Comparison of ENCODE assay signal across 1 cellular context in the genomic region with DNA sequence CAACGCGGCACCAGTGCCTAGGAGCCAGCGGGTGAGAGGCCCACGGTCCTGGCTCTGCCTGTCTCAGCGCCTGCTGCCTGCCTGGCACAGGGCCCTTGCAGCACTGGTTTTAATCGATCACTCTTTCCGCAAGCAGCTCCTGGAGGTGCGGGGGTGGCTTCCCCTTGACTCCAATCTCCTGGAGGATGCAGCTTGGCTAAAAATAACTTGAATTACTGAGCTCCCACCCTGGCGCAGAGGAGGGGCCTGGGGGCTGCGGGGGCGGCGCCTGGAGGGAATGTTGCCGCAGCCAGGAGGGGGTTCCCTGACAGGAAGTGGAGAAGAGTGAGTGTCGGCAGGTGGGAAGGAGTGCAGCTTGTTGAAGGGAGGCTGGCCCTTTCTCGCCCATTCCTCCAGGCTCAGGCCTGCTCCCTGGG.
TF ChIP-seq lines count a peak whose summit lies in the region.

No MANE protein-coding gene starts in this region.

TF ChIP-seq in SK-N-SH, 30 proteins besides CTCF, POLR2A, EP300 and RAD21:
- TF ChIP-seq TCF12 (IDR thresholded peaks at IDR 0.05) = peak; percentile 35; the same call in 1 of the 2 replicates
- no peak for TF ChIP-seq RFX5 (IDR thresholded peaks at IDR 0.05; ENCODE audit: low read length)
- peak; percentile 22; the same call in 1 of the 2 replicates for TF ChIP-seq GATA2 (CRISPR knock-in tag; IDR thresholded peaks at IDR 0.05)
